Comparison of ENCODE assay signal across 8 cellular contexts in the genomic region with DNA sequence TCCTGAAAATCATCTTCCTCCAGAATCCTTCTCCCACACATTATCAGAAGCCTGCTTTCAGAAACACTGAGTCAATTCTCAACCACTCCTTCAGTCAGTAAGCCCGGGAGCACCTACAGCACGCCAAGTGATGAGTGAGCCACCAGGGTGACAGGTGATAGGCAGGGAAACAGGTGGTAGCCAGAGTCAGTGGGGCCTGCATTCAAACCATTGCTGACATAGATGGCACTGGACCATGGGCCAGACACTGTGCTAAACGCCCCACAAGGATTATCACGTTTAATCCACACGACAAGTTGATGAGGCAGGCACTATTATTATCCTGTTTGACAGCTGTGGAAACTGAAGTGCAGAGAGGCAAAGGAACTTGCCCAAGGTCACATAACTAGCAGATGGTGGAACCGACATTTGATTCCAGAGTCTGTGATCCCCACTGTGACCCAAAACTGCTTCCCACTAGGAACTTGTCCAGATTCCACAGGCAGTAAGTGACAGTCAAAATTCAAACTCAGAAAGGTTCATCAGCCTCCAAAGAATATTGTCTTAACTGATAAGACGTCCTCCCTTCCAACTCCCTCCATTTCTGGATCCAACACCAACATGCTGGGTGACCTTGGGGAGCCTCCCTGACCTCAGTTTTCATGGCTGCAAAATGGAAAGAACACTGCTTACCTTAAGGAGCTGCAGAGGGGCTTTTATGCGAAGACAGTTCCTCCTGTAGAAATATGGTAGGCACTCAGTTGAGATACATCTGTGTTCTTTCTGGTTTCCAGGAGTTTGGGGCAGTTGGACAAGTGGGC. TPM values are rescaled to one million over a fixed set of nuclear protein-coding genes. Genes with fewer than 3 reads are reported as not detected.
DNase-seq lines count a peak whose midpoint lies in the region; ATAC-seq, FAIRE-seq and TF ChIP-seq lines count a peak whose summit lies in the region.

No MANE protein-coding gene starts in this region.

- no peaks in the 10 kb centered on the region for H3K36me3 Mint-ChIP-seq in astrocyte (ENCODE audit: low read depth, unreplicated experiment)

- ATAC-seq in HG03342 (IDR thresholded peaks at IDR 0.05; ENCODE audit: unreplicated experiment): no peak
- no peak for ATAC-seq in GM19324 (IDR thresholded peaks at IDR 0.05; ENCODE audit: low FRiP score, unreplicated experiment)

- H3K27me3 Mint-ChIP-seq in astrocyte (ENCODE audit: low read depth, unreplicated experiment): no peaks in the 10 kb centered on the region

- H3K27ac Mint-ChIP-seq in astrocyte (ENCODE audit: unreplicated experiment): no peak overlapping the region

- peak; percentile 33 to 36 for DNase-seq in stimulated activated CD4-positive, alpha-beta T cell treated with anti-CD3 and anti-CD28 coated beads, Interleukin-2, amount 100 ng/mL, for 24 hours
- no peak for DNase-seq in stimulated activated CD4-positive, alpha-beta T cell treated with anti-CD3 and anti-CD28 coated beads, Interleukin-4, amount 100 ng/mL, for 1 hour
- peak; percentile 22 for DNase-seq in astrocyte (ENCODE audit: low read depth)
- no peak for DNase-seq in COLO829 (ENCODE audit: low spot score)
- DNase-seq in OCI-M1 (lab: John Stamatoyannopoulos, UW): no peak

- no peak for TF ChIP-seq CTCF in astrocyte (IDR thresholded peaks at IDR 0.05; ENCODE audit: insufficient read depth, low read depth, low read length)
- TF ChIP-seq CTCF in liver (IDR thresholded peaks at IDR 0.05; ENCODE audit: low read depth, low read length, missing input control): no peak

- H3K27me3 ChIP-seq in astrocyte (ENCODE audit: insufficient read depth, low read length): no peaks in the 10 kb centered on the region
- H3K27me3 ChIP-seq in liver (ENCODE audit: control insufficient read depth in 4 of 4, insufficient read depth in 4 of 4, low read length in 3 of 4): no peaks in the 10 kb centered on the region

- H3K36me3 ChIP-seq in astrocyte (ENCODE audit: insufficient read depth, low read length) (no peaks in the 10 kb centered on the region), liver (ENCODE audit: control insufficient read depth in 4 of 4, insufficient read depth in 3 of 4, low read depth in 1 of 4, low read length in 3 of 4) (no peaks in the 10 kb centered on the region)

- H3K4me3 ChIP-seq in astrocyte (ENCODE audit: insufficient read depth, low read depth, low read length) (peak overlapping the region; percentile 26), liver (ENCODE audit: low read depth in 1 of 3, low read length in 3 of 3) (no peak overlapping the region)

- H4K20me1 ChIP-seq in astrocyte (ENCODE audit: insufficient read depth, low read length): no peaks in the 10 kb centered on the region

- H3K9ac ChIP-seq in astrocyte (ENCODE audit: low read length) (peak overlapping the region; percentile 71), liver (ENCODE audit: low read depth in 1 of 2, low read length in 2 of 2) (no peak overlapping the region)

- H2AFZ ChIP-seq in astrocyte (ENCODE audit: low read depth, low read length): no peak overlapping the region

- peaks cover 20% of the 10 kb centered on the region for H3K4me1 Mint-ChIP-seq in astrocyte (ENCODE audit: low read depth, unreplicated experiment)

- no peak overlapping the region for H3K4me3 Mint-ChIP-seq in astrocyte (ENCODE audit: unreplicated experiment)

- H3K9me3 ChIP-seq in astrocyte (ENCODE audit: insufficient read depth, low read depth, low read length) (peaks cover 4% of the 10 kb centered on the region), liver (ENCODE audit: control insufficient read depth in 4 of 4, low read length in 3 of 4) (peaks cover 0 to 5% (median 2%) of the 10 kb centered on the region in 4 donors)

- peak overlapping the region; percentile 77 for H3K4me2 ChIP-seq in astrocyte (ENCODE audit: low read length)

- H3K4me1 ChIP-seq in astrocyte (ENCODE audit: insufficient read depth, low read length) (peaks cover 53% of the 10 kb centered on the region), liver (ENCODE audit: control insufficient read depth in 4 of 4, insufficient read depth in 4 of 4, low read length in 3 of 4) (peaks cover 0 to 4% (median 1%) of the 10 kb centered on the region in 4 donors)

- peak overlapping the region; percentile 96 for H3K27ac ChIP-seq in astrocyte (ENCODE audit: low read depth, low read length)
- peak overlapping the region; percentile 41 to 64 for H3K27ac ChIP-seq in liver (ENCODE audit: low read depth in 1 of 2, low read length in 2 of 2)

- TF ChIP-seq RAD21 in liver (IDR thresholded peaks at IDR 0.05): no peak

- no peaks in the 10 kb centered on the region for H3K79me2 ChIP-seq in astrocyte (ENCODE audit: insufficient read depth, low read length)

- H3K9me3 Mint-ChIP-seq in astrocyte (ENCODE audit: unreplicated experiment): no peaks in the 10 kb centered on the region

- FAIRE-seq in astrocyte (lab: Jason Lieb, UNC): no peak

- 68% methylated on average over 8 of the region's 8 CpGs for WGBS in liver

TF ChIP-seq in liver, 16 proteins besides CTCF, POLR2A, EP300 and RAD21:
- peak; percentile 65 for TF ChIP-seq NR2F2 (IDR thresholded peaks at IDR 0.05)
- TF ChIP-seq EGR1 (IDR thresholded peaks at IDR 0.05; ENCODE audit: low read depth in 2 of 2): no peak

RNA-seq across cellular contexts. Expression of a gene that starts 23.9 kb away (rescaled TPM):
- 55.9 and 63.5 TPM in 2 replicates for total RNA-seq in astrocyte
- total RNA-seq in liver: 10 to 100 TPM; 21.1 to 62.1 TPM
- 10 to 100 TPM; 13.7 to 17.8 TPM for polyA plus RNA-seq in liver

Comparison
In these comparisons a context has a peak if more than half of its experiments do, and no peak if none do; other contexts are left out.
1. DNase-seq: peak in stimulated activated CD4-positive, alpha-beta T cell treated with anti-CD3 and anti-CD28 coated beads, Interleukin-2, amount 100 ng/mL, for 24 hours (2 of 2) and astrocyte (single experiment); none in stimulated activated CD4-positive, alpha-beta T cell treated with anti-CD3 and anti-CD28 coated beads, Interleukin-4, amount 100 ng/mL, for 1 hour (single experiment), COLO829 (single experiment) and OCI-M1 (single experiment).